11 cellular contexts compared by ENCODE assay signal in the genomic region with DNA sequence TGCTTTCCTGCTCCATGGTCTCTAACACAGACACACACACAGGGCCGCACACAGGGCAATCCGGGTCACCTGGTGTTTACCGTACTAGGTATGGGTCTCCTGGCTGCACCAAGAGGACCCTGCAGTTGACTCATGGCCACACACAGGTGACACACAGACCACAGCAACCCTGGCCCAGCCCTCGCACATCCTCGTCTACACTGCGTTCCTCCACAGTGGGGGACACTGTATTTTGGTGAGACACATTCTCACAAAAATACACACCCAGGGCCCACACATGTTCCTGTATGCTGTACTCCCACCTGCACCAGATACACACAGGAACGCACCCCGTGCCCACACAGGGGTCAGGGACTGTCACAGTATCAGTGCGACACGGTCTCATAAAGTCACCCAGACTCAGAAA. TPM values are rescaled to one million over a fixed set of nuclear protein-coding genes. Genes with fewer than 3 reads are reported as not detected.
DNase-seq lines count a peak whose midpoint lies in the region; ATAC-seq lines count a peak whose summit lies in the region.
"Had no signal": no experiment of that assay in that cellular context is flagged by ENCODE, and none has a peak within 500 bp of the region (broad histone marks: within the 10 kb centered on the region; RNA-seq: fewer than 3 reads in every experiment).

No MANE protein-coding gene starts in this region.

- H3K27me3 Mint-ChIP-seq in stimulated activated naive CD8-positive, alpha-beta T cell treated with anti-CD3 and anti-CD28 coated beads, Interleukin-15, amount 100 ng/mL, for 72 hours, result peaks cover 36% of the 10 kb centered on the region
- H3K27me3 Mint-ChIP-seq in activated T-helper 2 cell treated with anti-CD3 and anti-CD28 coated beads, Interferon-gamma antibody, Interleukin-2, Interleukin-4, amounts not matched to agents 10 μg/mL and 5 μg/mL and 100 μg/mL, durations not matched to agents 14 hours and 24 hours and 36 hours (ENCODE audit: low read depth), result peaks cover under 1% of the 10 kb centered on the region
- no peaks in the 10 kb centered on the region for H3K27me3 Mint-ChIP-seq in natural killer cell treated with Interleukin-12 subunit alpha and Interleukin-12 subunit beta and Interleukin-15 and Interleukin-18, amount 100 ng/mL, for 72 hours

- intact Hi-C loops in activated T-helper 2 cell treated with anti-CD3 and anti-CD28 coated beads, Interferon-gamma antibody, Interleukin-2, Interleukin-4, amounts not matched to agents 10 μg/mL and 5 μg/mL and 100 μg/mL, durations not matched to agents 14 hours and 24 hours and 36 hours (cut with micrococcal nuclease), result no loop called here

- peaks cover 43% of the 10 kb centered on the region for H3K36me3 Mint-ChIP-seq in activated T-helper 2 cell treated with anti-CD3 and anti-CD28 coated beads, Interferon-gamma antibody, Interleukin-2, Interleukin-4, amounts not matched to agents 10 μg/mL and 5 μg/mL and 100 μg/mL, durations not matched to agents 14 hours and 24 hours and 36 hours (ENCODE audit: low read depth)
- no peaks in the 10 kb centered on the region for H3K36me3 Mint-ChIP-seq in natural killer cell treated with Interleukin-12 subunit alpha and Interleukin-12 subunit beta and Interleukin-15 and Interleukin-18, amount 100 ng/mL, for 72 hours

- H3K27ac Mint-ChIP-seq in stimulated activated naive CD8-positive, alpha-beta T cell treated with anti-CD3 and anti-CD28 coated beads, Interleukin-15, amount 100 ng/mL, for 72 hours, result no peak overlapping the region
- peak overlapping the region; percentile 28 for H3K27ac Mint-ChIP-seq in activated T-helper 2 cell treated with anti-CD3 and anti-CD28 coated beads, Interferon-gamma antibody, Interleukin-2, Interleukin-4, amounts not matched to agents 10 μg/mL and 5 μg/mL and 100 μg/mL, durations not matched to agents 14 hours and 24 hours and 36 hours
- H3K27ac Mint-ChIP-seq in natural killer cell treated with Interleukin-12 subunit alpha and Interleukin-12 subunit beta and Interleukin-15 and Interleukin-18, amount 100 ng/mL, for 72 hours, result peak overlapping the region; percentile 21 to 67

- peak; percentile 35 for DNase-seq in stimulated activated naive CD8-positive, alpha-beta T cell treated with anti-CD3 and anti-CD28 coated beads, Interleukin-15, Interleukin-2, amounts not matched to agents 100 U/mL and 50 U/mL, for 24 hours
- no peak for DNase-seq in stimulated activated naive CD8-positive, alpha-beta T cell treated with anti-CD3 and anti-CD28 coated beads, Interleukin-15, amount 100 ng/mL, for 72 hours
- DNase-seq in activated T-helper 2 cell treated with anti-CD3 and anti-CD28 coated beads, Interferon-gamma antibody, Interleukin-2, Interleukin-4, amounts not matched to agents 10 μg/mL and 5 μg/mL and 100 μg/mL, durations not matched to agents 14 hours and 24 hours and 36 hours (ENCODE audit: low spot score), result no peak
- no peak for DNase-seq in natural killer cell treated with Interleukin-12 subunit alpha and Interleukin-12 subunit beta and Interleukin-15 and Interleukin-18, amount 100 ng/mL, for 72 hours (ENCODE audit: low spot score)
- DNase-seq in NCI-H446 treated with DMSO at 0.1 percent for 48 hours (lab: John Stamatoyannopoulos, UW) (no peak), DMS53 (lab: John Stamatoyannopoulos, UW) (no peak), NCI-H69 (lab: John Stamatoyannopoulos, UW) (no peak)
- no peak for DNase-seq in NK-92 treated with Interleukin-12 subunit alpha and Interleukin-12 subunit beta, amount 100 ng/mL, for 24 hours (lab: John Stamatoyannopoulos, UW)
- DNase-seq: C1 segment of cervical spinal cord, GF-D8, mucosa of descending colon had no signal

- ATAC-seq in stimulated activated naive CD8-positive, alpha-beta T cell treated with anti-CD3 and anti-CD28 coated beads, Interleukin-15, Interleukin-2, amounts not matched to agents 100 U/mL and 50 U/mL, for 24 hours, result peak; percentile 50
- no peak for ATAC-seq in stimulated activated naive CD8-positive, alpha-beta T cell treated with anti-CD3 and anti-CD28 coated beads, Interleukin-15, amount 100 ng/mL, for 72 hours
- ATAC-seq in natural killer cell treated with Interleukin-12 subunit alpha and Interleukin-12 subunit beta and Interleukin-15 and Interleukin-18, amount 100 ng/mL, for 72 hours, result no peak

- H3K9me3 Mint-ChIP-seq in stimulated activated naive CD8-positive, alpha-beta T cell treated with anti-CD3 and anti-CD28 coated beads, Interleukin-15, amount 100 ng/mL, for 72 hours, result no peaks in the 10 kb centered on the region
- H3K9me3 Mint-ChIP-seq in activated T-helper 2 cell treated with anti-CD3 and anti-CD28 coated beads, Interferon-gamma antibody, Interleukin-2, Interleukin-4, amounts not matched to agents 10 μg/mL and 5 μg/mL and 100 μg/mL, durations not matched to agents 14 hours and 24 hours and 36 hours, result no peaks in the 10 kb centered on the region
- peaks cover under 1% of the 10 kb centered on the region for H3K9me3 Mint-ChIP-seq in natural killer cell treated with Interleukin-12 subunit alpha and Interleukin-12 subunit beta and Interleukin-15 and Interleukin-18, amount 100 ng/mL, for 72 hours

- peaks cover 77% of the 10 kb centered on the region for H3K4me1 Mint-ChIP-seq in stimulated activated naive CD8-positive, alpha-beta T cell treated with anti-CD3 and anti-CD28 coated beads, Interleukin-15, amount 100 ng/mL, for 72 hours
- peaks cover 52% of the 10 kb centered on the region for H3K4me1 Mint-ChIP-seq in activated T-helper 2 cell treated with anti-CD3 and anti-CD28 coated beads, Interferon-gamma antibody, Interleukin-2, Interleukin-4, amounts not matched to agents 10 μg/mL and 5 μg/mL and 100 μg/mL, durations not matched to agents 14 hours and 24 hours and 36 hours (ENCODE audit: low read depth)
- peaks cover 40 to 46% of the 10 kb centered on the region in 2 donors for H3K4me1 Mint-ChIP-seq in natural killer cell treated with Interleukin-12 subunit alpha and Interleukin-12 subunit beta and Interleukin-15 and Interleukin-18, amount 100 ng/mL, for 72 hours (ENCODE audit: low read depth in 2 of 2)

- H3K4me3 Mint-ChIP-seq in stimulated activated naive CD8-positive, alpha-beta T cell treated with anti-CD3 and anti-CD28 coated beads, Interleukin-15, amount 100 ng/mL, for 72 hours, result peak overlapping the region in 1 of 2 donors; percentile 53
- peak overlapping the region; percentile 54 for H3K4me3 Mint-ChIP-seq in activated T-helper 2 cell treated with anti-CD3 and anti-CD28 coated beads, Interferon-gamma antibody, Interleukin-2, Interleukin-4, amounts not matched to agents 10 μg/mL and 5 μg/mL and 100 μg/mL, durations not matched to agents 14 hours and 24 hours and 36 hours (ENCODE audit: low read depth)
- peak overlapping the region; percentile 66 for H3K4me3 Mint-ChIP-seq in natural killer cell treated with Interleukin-12 subunit alpha and Interleukin-12 subunit beta and Interleukin-15 and Interleukin-18, amount 100 ng/mL, for 72 hours

RNA-seq across cellular contexts. Expression of a gene that starts 12.8 kb away (rescaled TPM):
- total RNA-seq in activated T-helper 2 cell treated with anti-CD3 and anti-CD28 coated beads, Interferon-gamma antibody, Interleukin-2, Interleukin-4, amounts not matched to agents 10 μg/mL and 5 μg/mL and 100 μg/mL, durations not matched to agents 14 hours and 24 hours and 36 hours, result 105 TPM in 2 replicates
- total RNA-seq in natural killer cell treated with Interleukin-12 subunit alpha and Interleukin-12 subunit beta and Interleukin-15 and Interleukin-18, amount 100 ng/mL, for 72 hours, result 10 to 100 TPM; 14.5 to 46.6 TPM

RNA-seq across cellular contexts. Expression of a gene that starts 29.8 kb away (rescaled TPM):
- 285 and 300 TPM in 2 replicates for total RNA-seq in activated T-helper 2 cell treated with anti-CD3 and anti-CD28 coated beads, Interferon-gamma antibody, Interleukin-2, Interleukin-4, amounts not matched to agents 10 μg/mL and 5 μg/mL and 100 μg/mL, durations not matched to agents 14 hours and 24 hours and 36 hours
- total RNA-seq in natural killer cell treated with Interleukin-12 subunit alpha and Interleukin-12 subunit beta and Interleukin-15 and Interleukin-18, amount 100 ng/mL, for 72 hours, result 100 to 1,000 TPM; 228 to 368 TPM

RNA-seq across cellular contexts. Expression of a gene that starts 52.8 kb away (rescaled TPM):
- 250 TPM in 2 replicates for total RNA-seq in activated T-helper 2 cell treated with anti-CD3 and anti-CD28 coated beads, Interferon-gamma antibody, Interleukin-2, Interleukin-4, amounts not matched to agents 10 μg/mL and 5 μg/mL and 100 μg/mL, durations not matched to agents 14 hours and 24 hours and 36 hours
- 100 to 1,000 TPM; 310 to 453 TPM for total RNA-seq in natural killer cell treated with Interleukin-12 subunit alpha and Interleukin-12 subunit beta and Interleukin-15 and Interleukin-18, amount 100 ng/mL, for 72 hours

Comparison
In these comparisons a context has a peak if more than half of its experiments do, and no peak if none do; other contexts are left out.
1. H3K27ac Mint-ChIP-seq: peak in activated T-helper 2 cell treated with anti-CD3 and anti-CD28 coated beads, Interferon-gamma antibody, Interleukin-2, Interleukin-4, amounts not matched to agents 10 μg/mL and 5 μg/mL and 100 μg/mL, durations not matched to agents 14 hours and 24 hours and 36 hours (single experiment) and natural killer cell treated with Interleukin-12 subunit alpha and Interleukin-12 subunit beta and Interleukin-15 and Interleukin-18, amount 100 ng/mL, for 72 hours (2 of 2); none in stimulated activated naive CD8-positive, alpha-beta T cell treated with anti-CD3 and anti-CD28 coated beads, Interleukin-15, amount 100 ng/mL, for 72 hours (0 of 2).